1 cellular context compared by ENCODE assay signal in the genomic region with DNA sequence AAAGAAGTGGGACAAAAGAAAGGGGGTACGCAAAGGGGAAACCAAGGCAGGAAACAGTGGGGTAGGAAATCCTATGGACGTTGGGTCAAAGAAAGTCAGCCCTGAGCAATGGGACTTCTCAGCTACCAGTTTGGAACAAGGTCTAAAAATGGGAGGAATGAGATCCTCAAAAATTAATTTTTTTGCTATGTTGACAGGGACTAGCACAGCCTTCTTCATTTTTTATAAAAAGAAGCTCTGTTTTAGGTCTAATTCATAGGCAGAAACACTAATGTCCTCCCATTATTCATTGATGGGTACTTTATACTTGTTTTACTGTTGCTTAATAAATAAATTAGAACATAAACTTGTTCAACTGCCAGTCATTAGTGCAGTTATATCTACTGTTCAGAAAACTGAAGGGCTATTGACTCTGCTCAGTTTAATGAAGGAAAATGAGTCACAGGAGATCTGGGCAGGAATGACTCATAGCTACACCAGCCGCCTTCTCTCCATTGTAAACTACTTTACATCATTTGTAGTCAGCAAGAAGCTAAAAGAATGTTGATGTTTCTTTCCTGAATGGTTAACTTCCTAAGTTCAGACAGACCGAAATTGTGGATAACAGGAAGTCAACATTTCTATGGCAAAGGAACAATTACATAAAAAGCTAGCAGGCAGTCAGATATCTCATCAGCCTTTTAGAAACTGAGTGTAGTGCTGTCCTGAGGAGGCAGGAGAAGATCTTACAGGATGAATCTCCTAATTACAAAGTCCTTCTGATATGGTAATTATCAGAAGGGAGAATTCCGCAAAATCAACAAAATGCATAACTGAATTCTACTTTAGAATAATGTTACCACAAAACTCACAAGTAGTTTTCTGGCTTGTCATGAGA.
TF ChIP-seq lines count a peak whose summit lies in the region.

No MANE protein-coding gene starts in this region.

TF ChIP-seq in HepG2, 621 proteins besides CTCF, POLR2A, EP300 and RAD21 (continued from another document):
- TF ChIP-seq SAP130 (CRISPR knock-in tag; IDR thresholded peaks at IDR 0.05; ENCODE audit: low read depth) (peak; percentile 26; the same call in 1 of the 2 replicates), IRX3 (CRISPR knock-in tag; IDR thresholded peaks at IDR 0.05; ENCODE audit: borderline replicate concordance, low read depth) (no peak), TCF7 (IDR thresholded peaks at IDR 0.05; ENCODE audit: low read depth) (peak; percentile 45; the same call in 1 of the 2 replicates), ZNF670 (CRISPR knock-in tag; IDR thresholded peaks at IDR 0.05; ENCODE audit: borderline replicate concordance) (no peak), FOXP1 (IDR thresholded peaks at IDR 0.05) (no peak), FOXP1 (CRISPR knock-in tag; IDR thresholded peaks at IDR 0.05) (peak; percentile 50; the same call in 1 of the 2 replicates), AKAP8 (CRISPR knock-in tag; IDR thresholded peaks at IDR 0.05) (no peak), SOX5 (CRISPR knock-in tag; IDR thresholded peaks at IDR 0.05; ENCODE audit: borderline replicate concordance) (peak; percentile 24; the same call in 1 of the 2 replicates), GABPA (IDR thresholded peaks at IDR 0.05; ENCODE audit: low read depth, low read length) (no peak), GABPA (CRISPR knock-in tag; IDR thresholded peaks at IDR 0.05; ENCODE audit: low read depth) (peak; percentile 68), ZBTB8A (CRISPR knock-in tag; IDR thresholded peaks at IDR 0.05; ENCODE audit: borderline replicate concordance, low read depth) (no peak), ZNF614 (CRISPR knock-in tag; IDR thresholded peaks at IDR 0.05; ENCODE audit: borderline replicate concordance) (no peak), SOX13 (IDR thresholded peaks at IDR 0.05) (no peak), SOX13 (CRISPR knock-in tag; conservative IDR thresholded peaks at IDR 0.05 in 1 of 2, IDR thresholded peaks at IDR 0.05 in 1 of 2) (peak in 1 of 2 experiments; percentile 15; a peak in 1 of 4 replicates), ZC3H13 (CRISPR knock-in tag; IDR thresholded peaks at IDR 0.05) (no peak), SMARCC2 (IDR thresholded peaks at IDR 0.05) (peak; percentile 8; the same call in 1 of the 2 replicates)
- TF ChIP-seq, protein P1, sequence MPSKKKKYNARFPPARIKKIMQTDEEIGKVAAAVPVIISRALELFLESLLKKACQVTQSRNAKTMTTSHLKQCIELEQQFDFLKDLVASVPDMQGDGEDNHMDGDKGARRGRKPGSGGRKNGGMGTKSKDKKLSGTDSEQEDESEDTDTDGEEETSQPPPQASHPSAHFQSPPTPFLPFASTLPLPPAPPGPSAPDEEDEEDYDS (CRISPR knock-in tag; IDR thresholded peaks at IDR 0.05) = no peak
- TF ChIP-seq, protein P2, sequence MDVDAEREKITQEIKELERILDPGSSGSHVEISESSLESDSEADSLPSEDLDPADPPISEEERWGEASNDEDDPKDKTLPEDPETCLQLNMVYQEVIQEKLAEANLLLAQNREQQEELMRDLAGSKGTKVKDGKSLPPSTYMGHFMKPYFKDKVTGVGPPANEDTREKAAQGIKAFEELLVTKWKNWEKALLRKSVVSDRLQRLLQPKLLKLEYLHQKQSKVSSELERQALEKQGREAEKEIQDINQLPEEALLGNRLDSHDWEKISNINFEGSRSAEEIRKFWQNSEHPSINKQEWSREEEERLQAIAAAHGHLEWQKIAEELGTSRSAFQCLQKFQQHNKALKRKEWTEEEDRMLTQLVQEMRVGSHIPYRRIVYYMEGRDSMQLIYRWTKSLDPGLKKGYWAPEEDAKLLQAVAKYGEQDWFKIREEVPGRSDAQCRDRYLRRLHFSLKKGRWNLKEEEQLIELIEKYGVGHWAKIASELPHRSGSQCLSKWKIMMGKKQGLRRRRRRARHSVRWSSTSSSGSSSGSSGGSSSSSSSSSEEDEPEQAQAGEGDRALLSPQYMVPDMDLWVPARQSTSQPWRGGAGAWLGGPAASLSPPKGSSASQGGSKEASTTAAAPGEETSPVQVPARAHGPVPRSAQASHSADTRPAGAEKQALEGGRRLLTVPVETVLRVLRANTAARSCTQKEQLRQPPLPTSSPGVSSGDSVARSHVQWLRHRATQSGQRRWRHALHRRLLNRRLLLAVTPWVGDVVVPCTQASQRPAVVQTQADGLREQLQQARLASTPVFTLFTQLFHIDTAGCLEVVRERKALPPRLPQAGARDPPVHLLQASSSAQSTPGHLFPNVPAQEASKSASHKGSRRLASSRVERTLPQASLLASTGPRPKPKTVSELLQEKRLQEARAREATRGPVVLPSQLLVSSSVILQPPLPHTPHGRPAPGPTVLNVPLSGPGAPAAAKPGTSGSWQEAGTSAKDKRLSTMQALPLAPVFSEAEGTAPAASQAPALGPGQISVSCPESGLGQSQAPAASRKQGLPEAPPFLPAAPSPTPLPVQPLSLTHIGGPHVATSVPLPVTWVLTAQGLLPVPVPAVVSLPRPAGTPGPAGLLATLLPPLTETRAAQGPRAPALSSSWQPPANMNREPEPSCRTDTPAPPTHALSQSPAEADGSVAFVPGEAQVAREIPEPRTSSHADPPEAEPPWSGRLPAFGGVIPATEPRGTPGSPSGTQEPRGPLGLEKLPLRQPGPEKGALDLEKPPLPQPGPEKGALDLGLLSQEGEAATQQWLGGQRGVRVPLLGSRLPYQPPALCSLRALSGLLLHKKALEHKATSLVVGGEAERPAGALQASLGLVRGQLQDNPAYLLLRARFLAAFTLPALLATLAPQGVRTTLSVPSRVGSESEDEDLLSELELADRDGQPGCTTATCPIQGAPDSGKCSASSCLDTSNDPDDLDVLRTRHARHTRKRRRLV (CRISPR knock-in tag; IDR thresholded peaks at IDR 0.05) = no peak
- TF ChIP-seq, protein P3, sequence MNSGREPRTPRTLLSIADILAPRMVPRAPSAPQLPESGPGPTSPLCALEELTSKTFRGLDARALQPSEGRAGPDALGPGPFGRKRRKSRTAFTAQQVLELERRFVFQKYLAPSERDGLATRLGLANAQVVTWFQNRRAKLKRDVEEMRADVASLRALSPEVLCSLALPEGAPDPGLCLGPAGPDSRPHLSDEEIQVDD (CRISPR knock-in tag; IDR thresholded peaks at IDR 0.05; ENCODE audit: borderline replicate concordance) = no peak
- TF ChIP-seq, protein P4, sequence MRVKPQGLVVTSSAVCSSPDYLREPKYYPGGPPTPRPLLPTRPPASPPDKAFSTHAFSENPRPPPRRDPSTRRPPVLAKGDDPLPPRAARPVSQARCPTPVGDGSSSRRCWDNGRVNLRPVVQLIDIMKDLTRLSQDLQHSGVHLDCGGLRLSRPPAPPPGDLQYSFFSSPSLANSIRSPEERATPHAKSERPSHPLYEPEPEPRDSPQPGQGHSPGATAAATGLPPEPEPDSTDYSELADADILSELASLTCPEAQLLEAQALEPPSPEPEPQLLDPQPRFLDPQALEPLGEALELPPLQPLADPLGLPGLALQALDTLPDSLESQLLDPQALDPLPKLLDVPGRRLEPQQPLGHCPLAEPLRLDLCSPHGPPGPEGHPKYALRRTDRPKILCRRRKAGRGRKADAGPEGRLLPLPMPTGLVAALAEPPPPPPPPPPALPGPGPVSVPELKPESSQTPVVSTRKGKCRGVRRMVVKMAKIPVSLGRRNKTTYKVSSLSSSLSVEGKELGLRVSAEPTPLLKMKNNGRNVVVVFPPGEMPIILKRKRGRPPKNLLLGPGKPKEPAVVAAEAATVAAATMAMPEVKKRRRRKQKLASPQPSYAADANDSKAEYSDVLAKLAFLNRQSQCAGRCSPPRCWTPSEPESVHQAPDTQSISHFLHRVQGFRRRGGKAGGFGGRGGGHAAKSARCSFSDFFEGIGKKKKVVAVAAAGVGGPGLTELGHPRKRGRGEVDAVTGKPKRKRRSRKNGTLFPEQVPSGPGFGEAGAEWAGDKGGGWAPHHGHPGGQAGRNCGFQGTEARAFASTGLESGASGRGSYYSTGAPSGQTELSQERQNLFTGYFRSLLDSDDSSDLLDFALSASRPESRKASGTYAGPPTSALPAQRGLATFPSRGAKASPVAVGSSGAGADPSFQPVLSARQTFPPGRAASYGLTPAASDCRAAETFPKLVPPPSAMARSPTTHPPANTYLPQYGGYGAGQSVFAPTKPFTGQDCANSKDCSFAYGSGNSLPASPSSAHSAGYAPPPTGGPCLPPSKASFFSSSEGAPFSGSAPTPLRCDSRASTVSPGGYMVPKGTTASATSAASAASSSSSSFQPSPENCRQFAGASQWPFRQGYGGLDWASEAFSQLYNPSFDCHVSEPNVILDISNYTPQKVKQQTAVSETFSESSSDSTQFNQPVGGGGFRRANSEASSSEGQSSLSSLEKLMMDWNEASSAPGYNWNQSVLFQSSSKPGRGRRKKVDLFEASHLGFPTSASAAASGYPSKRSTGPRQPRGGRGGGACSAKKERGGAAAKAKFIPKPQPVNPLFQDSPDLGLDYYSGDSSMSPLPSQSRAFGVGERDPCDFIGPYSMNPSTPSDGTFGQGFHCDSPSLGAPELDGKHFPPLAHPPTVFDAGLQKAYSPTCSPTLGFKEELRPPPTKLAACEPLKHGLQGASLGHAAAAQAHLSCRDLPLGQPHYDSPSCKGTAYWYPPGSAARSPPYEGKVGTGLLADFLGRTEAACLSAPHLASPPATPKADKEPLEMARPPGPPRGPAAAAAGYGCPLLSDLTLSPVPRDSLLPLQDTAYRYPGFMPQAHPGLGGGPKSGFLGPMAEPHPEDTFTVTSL (CRISPR knock-in tag; IDR thresholded peaks at IDR 0.05; ENCODE audit: borderline replicate concordance) = peak; percentile 65; the same call in 1 of the 2 replicates
- TF ChIP-seq, protein P5, sequence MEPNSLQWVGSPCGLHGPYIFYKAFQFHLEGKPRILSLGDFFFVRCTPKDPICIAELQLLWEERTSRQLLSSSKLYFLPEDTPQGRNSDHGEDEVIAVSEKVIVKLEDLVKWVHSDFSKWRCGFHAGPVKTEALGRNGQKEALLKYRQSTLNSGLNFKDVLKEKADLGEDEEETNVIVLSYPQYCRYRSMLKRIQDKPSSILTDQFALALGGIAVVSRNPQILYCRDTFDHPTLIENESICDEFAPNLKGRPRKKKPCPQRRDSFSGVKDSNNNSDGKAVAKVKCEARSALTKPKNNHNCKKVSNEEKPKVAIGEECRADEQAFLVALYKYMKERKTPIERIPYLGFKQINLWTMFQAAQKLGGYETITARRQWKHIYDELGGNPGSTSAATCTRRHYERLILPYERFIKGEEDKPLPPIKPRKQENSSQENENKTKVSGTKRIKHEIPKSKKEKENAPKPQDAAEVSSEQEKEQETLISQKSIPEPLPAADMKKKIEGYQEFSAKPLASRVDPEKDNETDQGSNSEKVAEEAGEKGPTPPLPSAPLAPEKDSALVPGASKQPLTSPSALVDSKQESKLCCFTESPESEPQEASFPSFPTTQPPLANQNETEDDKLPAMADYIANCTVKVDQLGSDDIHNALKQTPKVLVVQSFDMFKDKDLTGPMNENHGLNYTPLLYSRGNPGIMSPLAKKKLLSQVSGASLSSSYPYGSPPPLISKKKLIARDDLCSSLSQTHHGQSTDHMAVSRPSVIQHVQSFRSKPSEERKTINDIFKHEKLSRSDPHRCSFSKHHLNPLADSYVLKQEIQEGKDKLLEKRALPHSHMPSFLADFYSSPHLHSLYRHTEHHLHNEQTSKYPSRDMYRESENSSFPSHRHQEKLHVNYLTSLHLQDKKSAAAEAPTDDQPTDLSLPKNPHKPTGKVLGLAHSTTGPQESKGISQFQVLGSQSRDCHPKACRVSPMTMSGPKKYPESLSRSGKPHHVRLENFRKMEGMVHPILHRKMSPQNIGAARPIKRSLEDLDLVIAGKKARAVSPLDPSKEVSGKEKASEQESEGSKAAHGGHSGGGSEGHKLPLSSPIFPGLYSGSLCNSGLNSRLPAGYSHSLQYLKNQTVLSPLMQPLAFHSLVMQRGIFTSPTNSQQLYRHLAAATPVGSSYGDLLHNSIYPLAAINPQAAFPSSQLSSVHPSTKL (CRISPR knock-in tag; IDR thresholded peaks at IDR 0.05) = peak; percentile 55; the same call in 1 of the 2 replicates
